In the genomic region with DNA sequence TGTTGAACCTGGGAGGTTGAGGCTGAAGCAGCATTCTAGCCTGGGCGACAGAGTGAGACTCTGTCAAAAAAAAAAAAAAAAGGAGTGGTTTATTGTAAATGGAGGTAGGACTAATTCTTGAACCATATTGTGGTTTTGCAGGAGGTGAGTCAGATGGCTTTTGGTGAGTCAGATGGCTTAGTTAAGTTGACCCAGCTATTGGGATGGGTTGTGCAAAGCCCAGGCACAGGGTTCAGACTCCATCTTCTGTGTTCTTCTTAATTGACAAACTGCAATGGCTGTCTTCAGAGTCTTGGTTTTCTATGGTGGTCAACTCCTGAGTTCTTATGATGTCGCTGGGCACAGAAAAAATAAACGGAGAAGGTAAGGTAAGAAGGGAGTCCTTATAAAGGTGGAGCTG, we compare ENCODE assay signal across 10 cellular contexts.
DNase-seq lines count a peak whose midpoint lies in the region; ATAC-seq, FAIRE-seq and TF ChIP-seq lines count a peak whose summit lies in the region.
"Had no signal": no experiment of that assay in that cellular context is flagged by ENCODE, and none has a peak within 500 bp of the region (broad histone marks: within the 10 kb centered on the region; RNA-seq: fewer than 3 reads in every experiment).

No MANE protein-coding gene starts in this region.

- DNase-seq in GM23248 (peak; percentile 93), SW480 (ENCODE audit: low spot score) (peak; percentile 83), fibroblast of gingiva (ENCODE audit: low read depth) (peak; percentile 52), GM12891 (ENCODE audit: insufficient read length, low spot score) (no peak), NCI-H1694 (lab: John Stamatoyannopoulos, UW) (no peak)

- FAIRE-seq in GM12891 (lab: Jason Lieb, UNC) = no peak
- FAIRE-seq: endometrium had no signal

- H3K9me2 ChIP-seq in GM23248 (ENCODE audit: insufficient read depth) = no peaks in the 10 kb centered on the region

- H2AFZ ChIP-seq in ACC112 (ENCODE audit: low read length, unreplicated experiment) = peak overlapping the region; percentile 47
- H2AFZ ChIP-seq in GM23248 = 0 out of 2 replicates have a peak overlapping the region, but pooled peaks have one; percentile 49

- H3K27ac ChIP-seq in ACC112 (ENCODE audit: low read depth, low read length) = peak overlapping the region; percentile 52; the same call in 1 of the 2 replicates
- H3K27ac ChIP-seq in GM23248 = no peak overlapping the region
- H3K27ac ChIP-seq: suprapubic skin had no signal

- no peak for TF ChIP-seq POLR2A in GM12891 (IDR thresholded peaks at IDR 0.05; ENCODE audit: low read depth, low read length)

- ATAC-seq in GM18868 (IDR thresholded peaks at IDR 0.05; ENCODE audit: unreplicated experiment) (no peak), HG03139 (IDR thresholded peaks at IDR 0.05; ENCODE audit: unreplicated experiment) (no peak)

- H3K79me2 ChIP-seq in ACC112 (ENCODE audit: control insufficient read depth, insufficient read depth, low read length, unreplicated experiment) = no peaks in the 10 kb centered on the region
- H3K79me2 ChIP-seq in GM23248 (ENCODE audit: insufficient read depth) = no peaks in the 10 kb centered on the region

- peak overlapping the region; percentile 9 for H3K4me2 ChIP-seq in GM23248 (ENCODE audit: unreplicated experiment)

- peaks cover 13% of the 10 kb centered on the region for H3F3A ChIP-seq in GM23248 (ENCODE audit: insufficient read depth)

- in situ Hi-C loops in GM23248 (cut with MboI) = no loop called here

- H3K4me1 ChIP-seq in ACC112 (ENCODE audit: control insufficient read depth, insufficient read depth, low read length, unreplicated experiment) (peaks cover 48% of the 10 kb centered on the region), GM23248 (ENCODE audit: insufficient read depth) (peaks cover 33% of the 10 kb centered on the region)

- H3K4me3 ChIP-seq in ACC112 (ENCODE audit: low read depth, low read length) (no peak overlapping the region), GM23248 (no peak overlapping the region)
- H3K4me3 ChIP-seq: suprapubic skin had no signal

- H4K20me1 ChIP-seq in GM23248 (ENCODE audit: insufficient read depth) = no peaks in the 10 kb centered on the region

- H3K27me3 ChIP-seq in ACC112 (ENCODE audit: insufficient read depth, low read length) = no peaks in the 10 kb centered on the region
- no peaks in the 10 kb centered on the region for H3K27me3 ChIP-seq in GM23248 (replicated peaks; ENCODE audit: insufficient read depth)
- H3K27me3 ChIP-seq: suprapubic skin had no signal

- no peaks in the 10 kb centered on the region for H3K36me3 ChIP-seq in ACC112 (ENCODE audit: insufficient read depth, low read length)
- no peaks in the 10 kb centered on the region for H3K36me3 ChIP-seq in GM23248 (ENCODE audit: low read depth)
- H3K36me3 ChIP-seq: suprapubic skin had no signal

- 9 to 16% methylated on average over 3 of the region's 3 CpGs for WGBS in GM23248 (ENCODE audit: low coverage in 1 of 2, low lambda C conversion rate in 2 of 2, missing lambda C conversion rate in 2 of 2), 2 experiments

- no peaks in the 10 kb centered on the region for H3K9me3 ChIP-seq in GM23248 (ENCODE audit: low read depth)
- H3K9me3 ChIP-seq: suprapubic skin had no signal

- H3K9ac ChIP-seq in GM23248 = no peak overlapping the region

TF ChIP-seq in GM12891, 5 proteins besides CTCF, POLR2A, EP300 and RAD21:
- TF ChIP-seq POU2F2 (IDR thresholded peaks at IDR 0.05; ENCODE audit: low read depth, low read length) (no peak), TAF1 (IDR thresholded peaks at IDR 0.05; ENCODE audit: low read depth, low read length) (no peak), SPI1 (IDR thresholded peaks at IDR 0.05; ENCODE audit: low read depth, low read length) (no peak), POLR2AphosphoS5 (IDR thresholded peaks at IDR 0.05; ENCODE audit: low read depth, low read length) (no peak), PAX5 (IDR thresholded peaks at IDR 0.05; ENCODE audit: insufficient read depth, low read length, severe bottlenecking) (no peak)

Comparison
In these comparisons a context has a peak if more than half of its experiments do, and no peak if none do; other contexts are left out.
1. DNase-seq: peak in GM23248 (single experiment), SW480 (single experiment) and fibroblast of gingiva (single experiment); none in GM12891 (single experiment) and NCI-H1694 (single experiment).